22 cellular contexts compared by ENCODE assay signal in genomic region chrY:13127476-13127875, GRCh38.
DNase-seq lines count a peak whose midpoint lies in the region; ATAC-seq, FAIRE-seq and TF ChIP-seq lines count a peak whose summit lies in the region.
"Had no signal": no experiment of that assay in that cellular context is flagged by ENCODE, and none has a peak within 500 bp of the region (broad histone marks: within the 10 kb centered on the region; RNA-seq: fewer than 3 reads in every experiment).

No MANE protein-coding gene starts in this region.

- TF ChIP-seq RAD21 in HepG2 (CRISPR knock-in tag; IDR thresholded peaks at IDR 0.05) = no peak

- H3K9ac ChIP-seq in HepG2 (ENCODE audit: insufficient read depth, low read depth, low read length) = no peak overlapping the region

- in situ Hi-C loops in HepG2 (cut with HindIII; ENCODE audit: extremely low pct_ligation_motif_present, low pct_unique_long_range_greater_than_20kb) = no loop called here

- H4K20me1 ChIP-seq in HepG2 (ENCODE audit: insufficient read depth, low read length) = no peaks in the 10 kb centered on the region

- no peak overlapping the region for H2AFZ ChIP-seq in HepG2 (ENCODE audit: low read length)

- TF ChIP-seq CTCF in HepG2 (CRISPR knock-in tag; IDR thresholded peaks at IDR 0.05) (no peak), mucosa of descending colon (IDR thresholded peaks at IDR 0.05) (no peak)

- H3K36me3 ChIP-seq in HepG2 (replicated peaks in 1 of 2; ENCODE audit: control insufficient read depth in 1 of 2, insufficient read depth in 2 of 2, low read length in 2 of 2) (no peaks in the 10 kb centered on the region), mucosa of descending colon (ENCODE audit: low read depth) (no peaks in the 10 kb centered on the region)
- H3K36me3 ChIP-seq: cardiac muscle cell, right atrium auricular region had no signal

- ATAC-seq in GM19035 (IDR thresholded peaks at IDR 0.05; ENCODE audit: unreplicated experiment) (peak; percentile 75), GM21515 (IDR thresholded peaks at IDR 0.05; ENCODE audit: unreplicated experiment) (peak; percentile 90), HG03039 (IDR thresholded peaks at IDR 0.05; ENCODE audit: unreplicated experiment) (peak; percentile 74), HG03565 (IDR thresholded peaks at IDR 0.05; ENCODE audit: unreplicated experiment) (peak; percentile 79), HepG2 (no peak), mucosa of descending colon (no peak)

- TF ChIP-seq EP300 in HepG2 (IDR thresholded peaks at IDR 0.05; ENCODE audit: low read depth in 2 of 2, low read length in 2 of 2) (no peak), HepG2 (CRISPR knock-in tag; IDR thresholded peaks at IDR 0.05; ENCODE audit: borderline replicate concordance) (no peak)

- TF ChIP-seq POLR2A in HepG2 (IDR thresholded peaks at IDR 0.05; ENCODE audit: insufficient read depth in 1 of 2, low read depth in 2 of 2, low read length in 2 of 2) = no peak

- FAIRE-seq in HepG2 (lab: Jason Lieb, UNC) = no peak
- FAIRE-seq: frontal cortex, keratinocyte had no signal

- BruUV-seq in HepG2 (replicated peaks; lab: Mats Ljungman, UMichigan) = no TSS peak

- H3K27ac ChIP-seq in HepG2 (ENCODE audit: extremely low read length, insufficient read depth, low read length) = no peak overlapping the region
- H3K27ac ChIP-seq: cardiac muscle cell, right atrium auricular region had no signal

- H3K4me3 ChIP-seq in HepG2 (replicated peaks in 1 of 3; ENCODE audit: insufficient read depth in 1 of 3, low read depth in 2 of 3, low read length in 3 of 3) = no peak overlapping the region
- H3K4me3 ChIP-seq in mucosa of descending colon = no peak overlapping the region
- H3K4me3 ChIP-seq: cardiac muscle cell, right atrium auricular region had no signal

- intact Hi-C loops in HepG2 (cut with micrococcal nuclease; ENCODE audit: unreplicated experiment) = no loop called here
- intact Hi-C loops in mucosa of descending colon (cut with DNase I, micrococcal nuclease) = no loop called here

- H3K4me1 ChIP-seq in HepG2 (ENCODE audit: insufficient read depth, low read length) (no peaks in the 10 kb centered on the region), mucosa of descending colon (ENCODE audit: low read depth) (no peaks in the 10 kb centered on the region)
- H3K4me1 ChIP-seq: right atrium auricular region had no signal

- no peaks in the 10 kb centered on the region for H3K27me3 ChIP-seq in HepG2 (ENCODE audit: control insufficient read depth in 1 of 2, insufficient read depth in 2 of 2, low read length in 2 of 2)
- H3K27me3 ChIP-seq: cardiac muscle cell, right atrium auricular region had no signal

- POLR2A ChIA-PET in HepG2 (lab: Yijun Ruan, JAX) = no interaction called here

- H3K9me3 ChIP-seq in HepG2 (ENCODE audit: low read length) (no peaks in the 10 kb centered on the region), mucosa of descending colon (no peaks in the 10 kb centered on the region)
- H3K9me3 ChIP-seq: right atrium auricular region had no signal

- CTCF ChIA-PET in HepG2 (lab: Yijun Ruan, JAX; ENCODE audit: low intra/inter-chr PET ratio, low total read pairs) = no interaction called here

- no peak overlapping the region for H3K4me2 ChIP-seq in HepG2 (ENCODE audit: low read depth, low read length)

- no peak for DNase-seq in activated naive CD4-positive, alpha-beta T cell treated with Interleukin-2 at 50 U/mL for 16 hours
- DNase-seq in AML-193 (lab: John Stamatoyannopoulos, UW) (no peak), HepG2 (ENCODE audit: low spot score) (no peak), mucosa of descending colon (no peak)
- DNase-seq: activated CD4-positive, alpha-beta T cell treated with anti-CD3 and anti-CD28 coated beads for 4 hours; activated gamma-delta T cell; amniotic stem cell; CD8-positive, alpha-beta memory T cell; DND-41; HFFc6; hypothalamus; mammary epithelial cell; NCI-H524; Right ventricle myocardium superior had no signal

- H3K79me2 ChIP-seq in HepG2 (ENCODE audit: insufficient read depth, low read length) = no peaks in the 10 kb centered on the region

TF ChIP-seq in HepG2, 621 proteins besides CTCF, POLR2A, EP300 and RAD21:
- TF ChIP-seq GLMP (CRISPR knock-in tag; IDR thresholded peaks at IDR 0.05; ENCODE audit: borderline replicate concordance) (no peak), GABPA (IDR thresholded peaks at IDR 0.05; ENCODE audit: low read depth, low read length) (no peak), GABPA (CRISPR knock-in tag; IDR thresholded peaks at IDR 0.05; ENCODE audit: low read depth) (no peak), KDM2A (CRISPR knock-in tag; IDR thresholded peaks at IDR 0.05; ENCODE audit: borderline replicate concordance, low read depth) (no peak), SP2 (CRISPR knock-in tag; IDR thresholded peaks at IDR 0.05) (no peak), CBX2 (IDR thresholded peaks at IDR 0.05; ENCODE audit: low read depth, low read length) (no peak), CBX2 (CRISPR knock-in tag; IDR thresholded peaks at IDR 0.05; ENCODE audit: low read depth) (no peak)

Comparison
In these comparisons a context has a peak if more than half of its experiments do, and no peak if none do; other contexts are left out.
1. ATAC-seq: peak in GM19035 (single experiment), GM21515 (single experiment), HG03039 (single experiment) and HG03565 (single experiment); none in HepG2 (single experiment) and mucosa of descending colon (single experiment).